Comparison of ENCODE assay signal across 8 cellular contexts in genomic region chr22:40853961-40854360, GRCh38. TPM values are rescaled to one million over a fixed set of nuclear protein-coding genes. Genes with fewer than 3 reads are reported as not detected.
A peak's percentile ranks its signal among the peaks of the same experiment; 100 is the strongest.
DNase-seq lines count a peak whose midpoint lies in the region; TF ChIP-seq lines count a peak whose summit lies in the region.
"Had no signal": no experiment of that assay in that cellular context is flagged by ENCODE, and none has a peak within 500 bp of the region (broad histone marks: within the 10 kb centered on the region; RNA-seq: fewer than 3 reads in every experiment).

No MANE protein-coding gene starts in this region.

- H3K9me2 ChIP-seq in OCI-LY7 (ENCODE audit: insufficient read depth, low read length), result no peaks in the 10 kb centered on the region

- TF ChIP-seq EP300 in sigmoid colon (IDR thresholded peaks at IDR 0.05), result no peak

- POLR2A ChIA-PET in OCI-LY7 (lab: Charles Lee), result interaction anchor here (1.3 kb wide), 1 partner anchor 44 kb away, joined by 3 read pairs; no protein-coding TSS in a partner anchor

- 20 to 49% methylated on average over 3 of the region's 3 CpGs for WGBS in sigmoid colon, 2 donors

- H3K36me3 ChIP-seq in OCI-LY7 (ENCODE audit: insufficient read depth, low read length) (peaks cover 50% of the 10 kb centered on the region), sigmoid colon (peaks cover 0 to 16% (median 1%) of the 10 kb centered on the region in 4 donors)

- H3K27ac ChIP-seq in OCI-LY7 (ENCODE audit: low read depth, low read length, poor library complexity, severe bottlenecking) (no peak overlapping the region), sigmoid colon (peak overlapping the region in 3 of 4 donors; percentile 35 to 99 (median 95))

- CTCF ChIA-PET in OCI-LY7 (lab: Charles Lee; ENCODE audit: unreplicated experiment), result no interaction called here

- intact Hi-C loops in OCI-LY7 (cut with micrococcal nuclease; ENCODE audit: unreplicated experiment), result no loop called here
- intact Hi-C loops in sigmoid colon (cut with DNase I), result loop anchor here (10.0 kb wide), 1 partner anchor 771 kb away; the partner anchor contains the start of genes DESI1 and XRCC6
- intact Hi-C loops in cardiac septum (cut with DNase I), result no loop called here

- H4K20me1 ChIP-seq in OCI-LY7 (ENCODE audit: insufficient read depth, low read length), result peaks cover 35% of the 10 kb centered on the region

- peaks cover 91% of the 10 kb centered on the region for H3K79me2 ChIP-seq in OCI-LY7 (ENCODE audit: insufficient read depth, low read depth, low read length)

- H3K4me1 ChIP-seq in OCI-LY7 (ENCODE audit: insufficient read depth, low read length, poor library complexity, severe bottlenecking) (peaks cover 39% of the 10 kb centered on the region), sigmoid colon (peaks cover 0 to 54% (median 53%) of the 10 kb centered on the region in 4 donors)

- peak overlapping the region; percentile 90 for H3K4me2 ChIP-seq in OCI-LY7 (ENCODE audit: low read length)

- BruUV-seq in OCI-LY7 (replicated peaks; lab: Mats Ljungman, UMichigan), result no TSS peak

- H2AFZ ChIP-seq in OCI-LY7 (ENCODE audit: low read length), result no peak overlapping the region

- DNase-seq in GM12865 (ENCODE audit: low read depth), result peak; percentile 5
- DNase-seq in OCI-LY7 (ENCODE audit: low spot score), result peak; percentile 19
- peak; percentile 38 to 43 for DNase-seq in erythroblast (lab: John Stamatoyannopoulos, UW)
- no peak for DNase-seq in sigmoid colon
- DNase-seq in activated gamma-delta T cell (lab: John Stamatoyannopoulos, UW), result no peak
- no peak for DNase-seq in mesenteric fat pad (ENCODE audit: low spot score)
- no peak for DNase-seq in cardiac septum (ENCODE audit: low spot score)
- DNase-seq: central memory CD4-positive, alpha-beta T cell had no signal

- H3K4me3 ChIP-seq in GM12865 (ENCODE audit: low read depth, low read length), result peak overlapping the region; percentile 86; the same call in 1 of the 2 replicates
- peak overlapping the region; percentile 95 for H3K4me3 ChIP-seq in OCI-LY7 (ENCODE audit: low read depth, low read length, poor library complexity, severe bottlenecking)
- H3K4me3 ChIP-seq in sigmoid colon, result peak overlapping the region in 1 of 4 donors; percentile 82

- no peak for TF ChIP-seq POLR2A in erythroblast (IDR thresholded peaks at IDR 0.05; ENCODE audit: low read length)
- TF ChIP-seq POLR2A in sigmoid colon (IDR thresholded peaks at IDR 0.05), result no peak

- no peaks in the 10 kb centered on the region for H3K27me3 ChIP-seq in sigmoid colon

- H3K9me3 ChIP-seq in OCI-LY7 (ENCODE audit: low read length) (no peaks in the 10 kb centered on the region), sigmoid colon (no peaks in the 10 kb centered on the region)

- no peak for TF ChIP-seq CTCF in GM12865 (IDR thresholded peaks at IDR 0.05; ENCODE audit: insufficient read depth, low read depth, low read length, missing control alignments)
- TF ChIP-seq CTCF in OCI-LY7 (conservative IDR thresholded peaks at IDR 0.05; ENCODE audit: low read length), result no peak
- TF ChIP-seq CTCF in sigmoid colon (IDR thresholded peaks at IDR 0.05), result no peak

RNA-seq across cellular contexts. Expression of gene ST13, which starts 2.5 kb away (rescaled TPM):
- total RNA-seq in OCI-LY7 (2014; rRNA removed; shearing (Covaris generic)), result 121 and 255 TPM in 2 replicates
- total RNA-seq in OCI-LY7 (2022) (223 and 225 TPM in 2 replicates), sigmoid colon (100 to 1,000 TPM; 171 to 213 (median 198) TPM), mesenteric fat pad (241 TPM), cardiac septum (187 TPM)
- 100 to 1,000 TPM in 2 of 3 donors, 10 to 100 TPM in 1; 76.1 to 210 (median 119) TPM for polyA plus RNA-seq in sigmoid colon

RNA-seq across cellular contexts. Expression of gene XPNPEP3, which starts 3.0 kb away (rescaled TPM):
- total RNA-seq in OCI-LY7 (2014; rRNA removed; shearing (Covaris generic)), result 4.9 and 12.2 TPM in 2 replicates
- total RNA-seq in OCI-LY7 (2022) (22.4 and 22.8 TPM in 2 replicates), sigmoid colon (10 to 100 TPM in 3 of 4 donors, 1 to 10 TPM in 1; 9.6 to 13.6 (median 11.9) TPM), mesenteric fat pad (18.5 TPM), cardiac septum (22.0 TPM)
- polyA plus RNA-seq in sigmoid colon, result 1 to 10 TPM; 3.9 to 6.6 (median 6.2) TPM

RNA-seq across cellular contexts. Expression of gene DNAJB7, which starts 8.0 kb away (rescaled TPM):
- total RNA-seq in OCI-LY7 (2014; rRNA removed; shearing (Covaris generic)), result not detected in 2 replicates
- not detected in 2 replicates for total RNA-seq in OCI-LY7 (2022)
- total RNA-seq in sigmoid colon, result not detected
- polyA plus RNA-seq in sigmoid colon, result under 1 TPM in 2 of 3 donors, not detected in 1; 0.07 to 0.60 TPM
- not detected for total RNA-seq in mesenteric fat pad
- not detected for total RNA-seq in cardiac septum

RNA-seq across cellular contexts. Expression of gene SLC25A17, which starts 34.8 kb away (rescaled TPM):
- total RNA-seq in OCI-LY7 (2014; rRNA removed; shearing (Covaris generic)), result 19.1 and 25.9 TPM in 2 replicates
- total RNA-seq in OCI-LY7 (2022) (31.4 and 37.9 TPM in 2 replicates), sigmoid colon (10 to 100 TPM; 10.2 to 14.7 (median 11.1) TPM), mesenteric fat pad (15.0 TPM), cardiac septum (4.5 TPM)
- polyA plus RNA-seq in sigmoid colon, result 10 to 100 TPM in 1 of 3 donors, 1 to 10 TPM in 2; 6.2 to 12.6 (median 9.0) TPM

Comparison
In these comparisons a context has a peak if more than half of its experiments do, and no peak if none do; other contexts are left out.
1. DNase-seq: peak in GM12865 (single experiment), OCI-LY7 (single experiment) and erythroblast (2 of 2); none in sigmoid colon (single experiment), activated gamma-delta T cell (single experiment), mesenteric fat pad (single experiment) and cardiac septum (single experiment).